1 cellular context compared by ENCODE assay signal in the genomic region with DNA sequence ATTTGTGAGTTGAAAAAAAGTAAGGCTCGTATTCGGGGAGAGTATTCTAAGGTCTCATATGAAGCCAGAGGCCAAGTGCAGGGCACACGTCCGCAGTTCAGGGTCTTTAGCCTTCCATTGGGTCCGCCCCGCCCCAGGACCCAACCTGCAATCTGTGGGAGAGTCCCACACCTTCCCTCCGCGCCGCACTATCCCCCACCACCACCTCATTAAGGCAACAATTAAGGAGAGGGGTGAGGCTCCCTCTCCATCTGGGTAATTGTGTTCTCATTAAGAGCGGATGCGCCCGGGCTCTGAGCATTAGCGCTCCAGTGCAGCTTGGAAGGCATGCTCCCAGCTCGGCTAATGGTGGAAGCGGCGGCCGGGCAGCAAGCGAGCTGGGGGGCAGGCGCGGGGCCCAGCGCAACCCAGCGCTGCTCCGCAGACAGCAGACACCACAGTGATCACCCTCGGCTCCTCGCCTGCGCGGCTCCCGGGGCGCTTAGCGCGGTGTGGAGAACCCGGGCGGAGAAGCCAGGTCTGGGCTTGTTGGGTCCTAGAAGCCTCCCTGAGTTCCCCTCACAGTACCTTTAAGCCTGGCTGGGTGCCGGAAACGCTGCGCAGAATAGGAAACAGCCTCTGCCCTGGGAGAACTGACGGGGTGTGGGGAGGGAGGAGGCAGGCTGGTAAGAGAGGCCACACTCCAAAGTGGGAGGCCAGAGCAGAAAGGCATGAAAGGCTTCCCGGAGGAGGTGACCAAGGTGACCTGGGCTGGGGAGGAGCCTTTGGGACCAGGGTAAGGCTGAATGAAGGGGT.
TF ChIP-seq lines count a peak whose summit lies in the region.

No MANE protein-coding gene starts in this region.

TF ChIP-seq in K562, 482 proteins besides CTCF, POLR2A, EP300 and RAD21:
- peak; percentile 11 for TF ChIP-seq ZFP36 (IDR thresholded peaks at IDR 0.05; ENCODE audit: low read depth, low read length, partially characterized antibody)
- TF ChIP-seq RBM14 (IDR thresholded peaks at IDR 0.05; ENCODE audit: borderline replicate concordance, insufficient read depth, low read depth, low read length): no peak
